ENCODE assay signal across 31 cellular contexts in the genomic region with DNA sequence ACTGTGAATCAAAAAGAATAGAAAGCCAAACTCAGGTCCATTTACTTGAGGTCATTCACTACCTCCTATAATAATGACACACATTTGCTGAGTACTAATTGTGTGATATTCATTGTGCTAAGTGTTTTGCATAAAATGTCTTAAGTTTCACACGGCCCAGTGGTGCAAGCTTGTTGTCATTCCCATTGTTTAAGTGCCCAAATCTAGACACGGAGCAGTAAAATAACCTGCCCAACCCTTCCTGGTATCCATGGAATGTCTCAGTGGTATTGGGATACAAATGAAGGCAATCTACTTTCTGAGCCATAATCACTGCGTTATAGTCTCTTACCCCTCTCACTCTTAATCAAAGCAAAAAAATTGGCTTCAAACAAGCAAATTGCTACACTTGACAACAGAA.
"Had no signal": no experiment of that assay in that cellular context is flagged by ENCODE, and none has a peak within 500 bp of the region (broad histone marks: within the 10 kb centered on the region; RNA-seq: fewer than 3 reads in every experiment).

No MANE protein-coding gene starts in this region.

- FAIRE-seq: islet of Langerhans had no signal

- H3K9ac ChIP-seq: parathyroid adenoma had no signal

- H3K36me3 Mint-ChIP-seq: mesothelial cell of epicardium; naive thymus-derived CD4-positive, alpha-beta T cell; stimulated activated memory B cell treated with anti-CD40 and anti-IgM and Interleukin-4, amounts not matched to agents 10 μg/mL and 1 μg/mL and 100 μg/mL, for 72 hours had no signal

- H3K27me3 ChIP-seq: breast epithelium, esophagus squamous epithelium, heart right ventricle, upper lobe of left lung had no signal

- H3K36me3 ChIP-seq: breast epithelium, esophagus squamous epithelium, heart right ventricle, upper lobe of left lung had no signal

- H3K27me3 Mint-ChIP-seq: activated CD8-positive, alpha-beta T cell treated with anti-CD3 and anti-CD28 coated beads for 36 hours; activated T-helper 17 cell treated with anti-CD3 and anti-CD28 coated beads, Interleukin-2, amount 50 U/mL, for 72 hours; dendritic cell treated with granulocyte-macrophage colony-stimulating factor and Interleukin-4, amounts not matched to agents 40 ng/mL and 50 ng/mL, for 4 days; naive thymus-derived CD4-positive, alpha-beta T cell; stimulated activated memory B cell treated with anti-CD40 and anti-IgM and Interleukin-4, amounts not matched to agents 10 μg/mL and 1 μg/mL and 100 μg/mL, for 72 hours; stimulated activated naive CD8-positive, alpha-beta T cell treated with anti-CD3 and anti-CD28 coated beads, Interleukin-15, amount 100 ng/mL, for 72 hours; T-helper 17 cell had no signal

- DNase-seq: activated CD4-positive, alpha-beta T cell treated with anti-CD3 and anti-CD28 coated beads for 1 hour; activated CD4-positive, alpha-beta T cell treated with anti-CD3 and anti-CD28 coated beads, Interleukin-2, amount 50 U/mL, for 1 hour; activated CD8-positive, alpha-beta T cell treated with anti-CD3 and anti-CD28 coated beads for 36 hours; activated gamma-delta T cell treated with Interleukin-2 at 50 U/mL for 16 hours; activated naive CD4-positive, alpha-beta T cell treated with anti-CD3 and anti-CD28 coated beads, Interleukin-2, amount 50 U/mL, for 16 hours; activated T-cell treated with anti-CD3 and anti-CD28 coated beads, Interleukin-2, amount 50 U/mL, for 4 hours; amniotic stem cell; central memory CD4-positive, alpha-beta T cell; esophagus squamous epithelium; foreskin melanocyte; heart right ventricle; left colon; mammary epithelial cell; naive thymus-derived CD4-positive, alpha-beta T cell; nucleus accumbens; small intestine; stimulated activated CD4-positive, alpha-beta T cell treated with anti-CD3 and anti-CD28 coated beads, Interleukin-4, amount 100 ng/mL, for 4 hours; stimulated activated CD8-positive, alpha-beta memory T cell treated with anti-CD3 and anti-CD28 coated beads, Interleukin-4, amount 100 ng/mL, for 48 hours; stimulated activated naive CD8-positive, alpha-beta T cell treated with anti-CD3 and anti-CD28 coated beads, Interleukin-15, amount 100 ng/mL, for 72 hours; substantia nigra; T-helper 17 cell; T1000; upper lobe of left lung had no signal

- H3K4me3 ChIP-seq: breast epithelium, esophagus squamous epithelium, heart right ventricle, upper lobe of left lung had no signal

- H3K4me1 Mint-ChIP-seq: activated T-helper 17 cell treated with anti-CD3 and anti-CD28 coated beads, Interleukin-2, amount 50 U/mL, for 72 hours; mesothelial cell of epicardium; naive thymus-derived CD4-positive, alpha-beta T cell; stimulated activated memory B cell treated with anti-CD40 and anti-IgM and Interleukin-4, amounts not matched to agents 10 μg/mL and 1 μg/mL and 100 μg/mL, for 72 hours; stimulated activated naive CD8-positive, alpha-beta T cell treated with anti-CD3 and anti-CD28 coated beads, Interleukin-15, amount 100 ng/mL, for 72 hours; T-helper 17 cell had no signal

- H3K27ac Mint-ChIP-seq: activated CD8-positive, alpha-beta T cell treated with anti-CD3 and anti-CD28 coated beads for 36 hours; activated T-helper 17 cell treated with anti-CD3 and anti-CD28 coated beads, Interleukin-2, amount 50 U/mL, for 72 hours; dendritic cell treated with granulocyte-macrophage colony-stimulating factor and Interleukin-4, amounts not matched to agents 40 ng/mL and 50 ng/mL, for 4 days; mesothelial cell of epicardium; naive thymus-derived CD4-positive, alpha-beta T cell; stimulated activated memory B cell treated with anti-CD40 and anti-IgM and Interleukin-4, amounts not matched to agents 10 μg/mL and 1 μg/mL and 100 μg/mL, for 72 hours; stimulated activated naive CD8-positive, alpha-beta T cell treated with anti-CD3 and anti-CD28 coated beads, Interleukin-15, amount 100 ng/mL, for 72 hours; T-helper 17 cell had no signal

- H3K79me2 ChIP-seq: parathyroid adenoma had no signal

- H3K9me3 ChIP-seq: breast epithelium, esophagus squamous epithelium, heart right ventricle, upper lobe of left lung had no signal

- H3K4me3 Mint-ChIP-seq: activated CD8-positive, alpha-beta T cell treated with anti-CD3 and anti-CD28 coated beads for 36 hours; activated T-cell treated with anti-CD3 and anti-CD28 coated beads, Interleukin-2, amount 50 U/mL, for 4 hours; activated T-helper 17 cell treated with anti-CD3 and anti-CD28 coated beads, Interleukin-2, amount 50 U/mL, for 72 hours; dendritic cell treated with granulocyte-macrophage colony-stimulating factor and Interleukin-4, amounts not matched to agents 40 ng/mL and 50 ng/mL, for 4 days; mesothelial cell of epicardium; naive thymus-derived CD4-positive, alpha-beta T cell; stimulated activated memory B cell treated with anti-CD40 and anti-IgM and Interleukin-4, amounts not matched to agents 10 μg/mL and 1 μg/mL and 100 μg/mL, for 72 hours; stimulated activated naive CD8-positive, alpha-beta T cell treated with anti-CD3 and anti-CD28 coated beads, Interleukin-15, amount 100 ng/mL, for 72 hours; T-helper 17 cell had no signal

- ATAC-seq: activated CD8-positive, alpha-beta T cell treated with anti-CD3 and anti-CD28 coated beads for 36 hours; activated T-cell treated with anti-CD3 and anti-CD28 coated beads, Interleukin-2, amount 50 U/mL, for 4 hours; activated T-helper 17 cell treated with anti-CD3 and anti-CD28 coated beads, Interleukin-2, amount 50 U/mL, for 72 hours; heart right ventricle; left colon; naive thymus-derived CD4-positive, alpha-beta T cell; sciatic nerve; stimulated activated memory B cell treated with anti-CD40 and anti-IgM and Interleukin-4, amounts not matched to agents 10 μg/mL and 1 μg/mL and 100 μg/mL, for 72 hours; stimulated activated naive CD8-positive, alpha-beta T cell treated with anti-CD3 and anti-CD28 coated beads, Interleukin-15, amount 100 ng/mL, for 72 hours; T-helper 17 cell had no signal

- H3K4me1 ChIP-seq: breast epithelium, esophagus squamous epithelium, parathyroid adenoma, upper lobe of left lung had no signal

- H2AFZ ChIP-seq: parathyroid adenoma had no signal

- H3K9me3 Mint-ChIP-seq: activated CD8-positive, alpha-beta T cell treated with anti-CD3 and anti-CD28 coated beads for 36 hours; activated T-cell treated with anti-CD3 and anti-CD28 coated beads, Interleukin-2, amount 50 U/mL, for 4 hours; activated T-helper 17 cell treated with anti-CD3 and anti-CD28 coated beads, Interleukin-2, amount 50 U/mL, for 72 hours; dendritic cell treated with granulocyte-macrophage colony-stimulating factor and Interleukin-4, amounts not matched to agents 40 ng/mL and 50 ng/mL, for 4 days; mesothelial cell of epicardium; stimulated activated memory B cell treated with anti-CD40 and anti-IgM and Interleukin-4, amounts not matched to agents 10 μg/mL and 1 μg/mL and 100 μg/mL, for 72 hours; stimulated activated naive CD8-positive, alpha-beta T cell treated with anti-CD3 and anti-CD28 coated beads, Interleukin-15, amount 100 ng/mL, for 72 hours had no signal

- H3K27ac ChIP-seq: breast epithelium, esophagus squamous epithelium, heart right ventricle, parathyroid adenoma, upper lobe of left lung had no signal
